ENCODE assay signal across 1 cellular context in the genomic region with DNA sequence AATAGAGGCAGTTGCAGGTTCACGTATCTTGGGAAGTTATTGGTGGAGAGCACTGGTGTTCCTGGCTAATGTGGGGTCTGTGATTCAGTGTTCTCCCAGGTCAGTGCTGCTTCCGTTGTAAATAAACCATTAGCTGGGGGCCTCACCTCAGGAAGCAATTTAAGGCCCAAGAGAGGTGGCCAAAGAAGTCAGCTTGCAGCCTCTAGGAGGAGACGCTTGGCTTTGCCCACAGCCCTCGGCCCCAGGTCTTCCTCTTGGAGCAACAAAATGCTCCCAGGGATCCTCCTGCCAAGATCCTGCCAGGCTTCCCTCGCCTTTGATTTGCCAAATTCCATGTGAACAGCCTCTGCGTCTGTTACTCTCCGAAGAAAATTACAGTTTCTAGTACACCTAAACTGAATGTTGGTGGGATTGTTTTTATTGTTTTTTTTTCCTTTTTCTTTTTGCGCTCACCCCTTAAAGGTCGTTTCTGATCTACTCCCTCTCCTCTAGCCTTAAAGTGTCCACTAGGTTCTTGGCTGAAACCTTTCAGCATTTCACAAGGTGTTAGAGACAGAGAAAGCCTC.
TF ChIP-seq lines count a peak whose summit lies in the region.

No MANE protein-coding gene starts in this region.

TF ChIP-seq in HepG2, 621 proteins besides CTCF, POLR2A, EP300 and RAD21 (continued from another document and continues in another):
- TF ChIP-seq, protein P1, sequence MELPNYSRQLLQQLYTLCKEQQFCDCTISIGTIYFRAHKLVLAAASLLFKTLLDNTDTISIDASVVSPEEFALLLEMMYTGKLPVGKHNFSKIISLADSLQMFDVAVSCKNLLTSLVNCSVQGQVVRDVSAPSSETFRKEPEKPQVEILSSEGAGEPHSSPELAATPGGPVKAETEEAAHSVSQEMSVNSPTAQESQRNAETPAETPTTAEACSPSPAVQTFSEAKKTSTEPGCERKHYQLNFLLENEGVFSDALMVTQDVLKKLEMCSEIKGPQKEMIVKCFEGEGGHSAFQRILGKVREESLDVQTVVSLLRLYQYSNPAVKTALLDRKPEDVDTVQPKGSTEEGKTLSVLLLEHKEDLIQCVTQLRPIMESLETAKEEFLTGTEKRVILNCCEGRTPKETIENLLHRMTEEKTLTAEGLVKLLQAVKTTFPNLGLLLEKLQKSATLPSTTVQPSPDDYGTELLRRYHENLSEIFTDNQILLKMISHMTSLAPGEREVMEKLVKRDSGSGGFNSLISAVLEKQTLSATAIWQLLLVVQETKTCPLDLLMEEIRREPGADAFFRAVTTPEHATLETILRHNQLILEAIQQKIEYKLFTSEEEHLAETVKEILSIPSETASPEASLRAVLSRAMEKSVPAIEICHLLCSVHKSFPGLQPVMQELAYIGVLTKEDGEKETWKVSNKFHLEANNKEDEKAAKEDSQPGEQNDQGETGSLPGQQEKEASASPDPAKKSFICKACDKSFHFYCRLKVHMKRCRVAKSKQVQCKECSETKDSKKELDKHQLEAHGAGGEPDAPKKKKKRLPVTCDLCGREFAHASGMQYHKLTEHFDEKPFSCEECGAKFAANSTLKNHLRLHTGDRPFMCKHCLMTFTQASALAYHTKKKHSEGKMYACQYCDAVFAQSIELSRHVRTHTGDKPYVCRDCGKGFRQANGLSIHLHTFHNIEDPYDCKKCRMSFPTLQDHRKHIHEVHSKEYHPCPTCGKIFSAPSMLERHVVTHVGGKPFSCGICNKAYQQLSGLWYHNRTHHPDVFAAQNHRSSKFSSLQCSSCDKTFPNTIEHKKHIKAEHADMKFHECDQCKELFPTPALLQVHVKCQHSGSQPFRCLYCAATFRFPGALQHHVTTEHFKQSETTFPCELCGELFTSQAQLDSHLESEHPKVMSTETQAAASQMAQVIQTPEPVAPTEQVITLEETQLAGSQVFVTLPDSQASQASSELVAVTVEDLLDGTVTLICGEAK (IDR thresholded peaks at IDR 0.05): no peak
- TF ChIP-seq, protein P1 (CRISPR knock-in tag; IDR thresholded peaks at IDR 0.05): no peak
- TF ChIP-seq, protein P2, sequence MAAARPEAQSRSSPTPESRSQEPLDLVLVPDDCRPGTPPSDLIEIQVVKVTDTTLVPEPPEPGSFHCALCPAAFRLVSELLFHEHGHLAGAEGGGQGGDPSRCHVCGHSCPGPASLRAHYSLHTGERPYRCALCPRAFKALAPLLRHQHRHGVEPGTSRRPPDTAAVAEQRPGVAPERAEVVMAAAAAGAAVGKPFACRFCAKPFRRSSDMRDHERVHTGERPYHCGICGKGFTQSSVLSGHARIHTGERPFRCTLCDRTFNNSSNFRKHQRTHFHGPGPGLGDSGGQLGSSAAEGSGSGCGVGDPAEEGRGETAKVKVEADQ (CRISPR knock-in tag; IDR thresholded peaks at IDR 0.05; ENCODE audit: borderline replicate concordance): no peak
- TF ChIP-seq ZNF30 (CRISPR knock-in tag; IDR thresholded peaks at IDR 0.05) (peak; percentile 73; the same call in 1 of the 2 replicates), ZFP36L2 (CRISPR knock-in tag; IDR thresholded peaks at IDR 0.05) (no peak), SNAI1 (CRISPR knock-in tag; IDR thresholded peaks at IDR 0.05; ENCODE audit: borderline replicate concordance) (no peak), MEF2D (CRISPR knock-in tag; IDR thresholded peaks at IDR 0.05) (no peak), ZBTB20 (CRISPR knock-in tag; IDR thresholded peaks at IDR 0.05; ENCODE audit: borderline replicate concordance, low read depth) (no peak), ZNF24 (IDR thresholded peaks at IDR 0.05) (no peak), BRCA1 (CRISPR knock-in tag; IDR thresholded peaks at IDR 0.05) (no peak), DNMT1 (CRISPR knock-in tag; IDR thresholded peaks at IDR 0.05) (no peak), HDAC1 (CRISPR knock-in tag; IDR thresholded peaks at IDR 0.05) (no peak), MAF1 (CRISPR knock-in tag; IDR thresholded peaks at IDR 0.05; ENCODE audit: borderline replicate concordance) (no peak), TP53 (CRISPR knock-in tag; conservative IDR thresholded peaks at IDR 0.05) (no peak), ZMAT3 (CRISPR knock-in tag; conservative IDR thresholded peaks at IDR 0.05) (no peak), SIX1 (CRISPR knock-in tag; IDR thresholded peaks at IDR 0.05; ENCODE audit: borderline replicate concordance) (no peak), HDAC6 (IDR thresholded peaks at IDR 0.05; ENCODE audit: low read depth, low read length) (no peak), SAFB2 (CRISPR knock-in tag; IDR thresholded peaks at IDR 0.05; ENCODE audit: borderline replicate concordance, low read depth) (no peak), SRSF4 (IDR thresholded peaks at IDR 0.05; ENCODE audit: low read depth, low read length, poor library complexity, severe bottlenecking) (no peak), SMAD1 (CRISPR knock-in tag; IDR thresholded peaks at IDR 0.05; ENCODE audit: borderline replicate concordance, low read depth) (no peak), ZFP82 (CRISPR knock-in tag; IDR thresholded peaks at IDR 0.05; ENCODE audit: borderline replicate concordance) (no peak), NONO (IDR thresholded peaks at IDR 0.05) (no peak), NONO (CRISPR knock-in tag; conservative IDR thresholded peaks at IDR 0.05) (no peak)
- TF ChIP-seq, protein P3, sequence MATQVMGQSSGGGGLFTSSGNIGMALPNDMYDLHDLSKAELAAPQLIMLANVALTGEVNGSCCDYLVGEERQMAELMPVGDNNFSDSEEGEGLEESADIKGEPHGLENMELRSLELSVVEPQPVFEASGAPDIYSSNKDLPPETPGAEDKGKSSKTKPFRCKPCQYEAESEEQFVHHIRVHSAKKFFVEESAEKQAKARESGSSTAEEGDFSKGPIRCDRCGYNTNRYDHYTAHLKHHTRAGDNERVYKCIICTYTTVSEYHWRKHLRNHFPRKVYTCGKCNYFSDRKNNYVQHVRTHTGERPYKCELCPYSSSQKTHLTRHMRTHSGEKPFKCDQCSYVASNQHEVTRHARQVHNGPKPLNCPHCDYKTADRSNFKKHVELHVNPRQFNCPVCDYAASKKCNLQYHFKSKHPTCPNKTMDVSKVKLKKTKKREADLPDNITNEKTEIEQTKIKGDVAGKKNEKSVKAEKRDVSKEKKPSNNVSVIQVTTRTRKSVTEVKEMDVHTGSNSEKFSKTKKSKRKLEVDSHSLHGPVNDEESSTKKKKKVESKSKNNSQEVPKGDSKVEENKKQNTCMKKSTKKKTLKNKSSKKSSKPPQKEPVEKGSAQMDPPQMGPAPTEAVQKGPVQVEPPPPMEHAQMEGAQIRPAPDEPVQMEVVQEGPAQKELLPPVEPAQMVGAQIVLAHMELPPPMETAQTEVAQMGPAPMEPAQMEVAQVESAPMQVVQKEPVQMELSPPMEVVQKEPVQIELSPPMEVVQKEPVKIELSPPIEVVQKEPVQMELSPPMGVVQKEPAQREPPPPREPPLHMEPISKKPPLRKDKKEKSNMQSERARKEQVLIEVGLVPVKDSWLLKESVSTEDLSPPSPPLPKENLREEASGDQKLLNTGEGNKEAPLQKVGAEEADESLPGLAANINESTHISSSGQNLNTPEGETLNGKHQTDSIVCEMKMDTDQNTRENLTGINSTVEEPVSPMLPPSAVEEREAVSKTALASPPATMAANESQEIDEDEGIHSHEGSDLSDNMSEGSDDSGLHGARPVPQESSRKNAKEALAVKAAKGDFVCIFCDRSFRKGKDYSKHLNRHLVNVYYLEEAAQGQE (IDR thresholded peaks at IDR 0.05; ENCODE audit: borderline replicate concordance in 1 of 2, low read depth in 1 of 2, low read length in 2 of 2): no peak
- TF ChIP-seq, protein P4, sequence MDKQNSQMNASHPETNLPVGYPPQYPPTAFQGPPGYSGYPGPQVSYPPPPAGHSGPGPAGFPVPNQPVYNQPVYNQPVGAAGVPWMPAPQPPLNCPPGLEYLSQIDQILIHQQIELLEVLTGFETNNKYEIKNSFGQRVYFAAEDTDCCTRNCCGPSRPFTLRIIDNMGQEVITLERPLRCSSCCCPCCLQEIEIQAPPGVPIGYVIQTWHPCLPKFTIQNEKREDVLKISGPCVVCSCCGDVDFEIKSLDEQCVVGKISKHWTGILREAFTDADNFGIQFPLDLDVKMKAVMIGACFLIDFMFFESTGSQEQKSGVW (CRISPR knock-in tag; IDR thresholded peaks at IDR 0.05; ENCODE audit: borderline replicate concordance): no peak
- TF ChIP-seq, protein P5, sequence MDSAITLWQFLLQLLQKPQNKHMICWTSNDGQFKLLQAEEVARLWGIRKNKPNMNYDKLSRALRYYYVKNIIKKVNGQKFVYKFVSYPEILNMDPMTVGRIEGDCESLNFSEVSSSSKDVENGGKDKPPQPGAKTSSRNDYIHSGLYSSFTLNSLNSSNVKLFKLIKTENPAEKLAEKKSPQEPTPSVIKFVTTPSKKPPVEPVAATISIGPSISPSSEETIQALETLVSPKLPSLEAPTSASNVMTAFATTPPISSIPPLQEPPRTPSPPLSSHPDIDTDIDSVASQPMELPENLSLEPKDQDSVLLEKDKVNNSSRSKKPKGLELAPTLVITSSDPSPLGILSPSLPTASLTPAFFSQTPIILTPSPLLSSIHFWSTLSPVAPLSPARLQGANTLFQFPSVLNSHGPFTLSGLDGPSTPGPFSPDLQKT (CRISPR knock-in tag; IDR thresholded peaks at IDR 0.05; ENCODE audit: borderline replicate concordance): no peak
- TF ChIP-seq, protein P6, sequence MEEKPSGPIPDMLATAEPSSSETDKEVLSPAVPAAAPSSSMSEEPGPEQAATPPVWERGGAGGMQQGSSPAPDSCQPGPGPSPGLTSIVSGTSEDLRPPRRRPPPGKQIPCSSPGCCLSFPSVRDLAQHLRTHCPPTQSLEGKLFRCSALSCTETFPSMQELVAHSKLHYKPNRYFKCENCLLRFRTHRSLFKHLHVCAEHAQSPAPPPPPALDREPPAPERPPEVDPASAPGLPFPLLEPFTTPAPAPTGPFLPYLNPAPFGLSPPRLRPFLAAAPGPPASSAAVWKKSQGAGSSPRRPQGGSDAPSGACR (CRISPR knock-in tag; IDR thresholded peaks at IDR 0.05): 0 out of 2 replicates have a peak, but pooled peaks have one; percentile 33
- TF ChIP-seq, protein P7, sequence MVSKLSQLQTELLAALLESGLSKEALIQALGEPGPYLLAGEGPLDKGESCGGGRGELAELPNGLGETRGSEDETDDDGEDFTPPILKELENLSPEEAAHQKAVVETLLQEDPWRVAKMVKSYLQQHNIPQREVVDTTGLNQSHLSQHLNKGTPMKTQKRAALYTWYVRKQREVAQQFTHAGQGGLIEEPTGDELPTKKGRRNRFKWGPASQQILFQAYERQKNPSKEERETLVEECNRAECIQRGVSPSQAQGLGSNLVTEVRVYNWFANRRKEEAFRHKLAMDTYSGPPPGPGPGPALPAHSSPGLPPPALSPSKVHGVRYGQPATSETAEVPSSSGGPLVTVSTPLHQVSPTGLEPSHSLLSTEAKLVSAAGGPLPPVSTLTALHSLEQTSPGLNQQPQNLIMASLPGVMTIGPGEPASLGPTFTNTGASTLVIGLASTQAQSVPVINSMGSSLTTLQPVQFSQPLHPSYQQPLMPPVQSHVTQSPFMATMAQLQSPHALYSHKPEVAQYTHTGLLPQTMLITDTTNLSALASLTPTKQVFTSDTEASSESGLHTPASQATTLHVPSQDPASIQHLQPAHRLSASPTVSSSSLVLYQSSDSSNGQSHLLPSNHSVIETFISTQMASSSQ (IDR thresholded peaks at IDR 0.05; ENCODE audit: low read depth): no peak
- TF ChIP-seq, protein P7 (CRISPR knock-in tag; IDR thresholded peaks at IDR 0.05; ENCODE audit: borderline replicate concordance): no peak
- TF ChIP-seq, protein P8, sequence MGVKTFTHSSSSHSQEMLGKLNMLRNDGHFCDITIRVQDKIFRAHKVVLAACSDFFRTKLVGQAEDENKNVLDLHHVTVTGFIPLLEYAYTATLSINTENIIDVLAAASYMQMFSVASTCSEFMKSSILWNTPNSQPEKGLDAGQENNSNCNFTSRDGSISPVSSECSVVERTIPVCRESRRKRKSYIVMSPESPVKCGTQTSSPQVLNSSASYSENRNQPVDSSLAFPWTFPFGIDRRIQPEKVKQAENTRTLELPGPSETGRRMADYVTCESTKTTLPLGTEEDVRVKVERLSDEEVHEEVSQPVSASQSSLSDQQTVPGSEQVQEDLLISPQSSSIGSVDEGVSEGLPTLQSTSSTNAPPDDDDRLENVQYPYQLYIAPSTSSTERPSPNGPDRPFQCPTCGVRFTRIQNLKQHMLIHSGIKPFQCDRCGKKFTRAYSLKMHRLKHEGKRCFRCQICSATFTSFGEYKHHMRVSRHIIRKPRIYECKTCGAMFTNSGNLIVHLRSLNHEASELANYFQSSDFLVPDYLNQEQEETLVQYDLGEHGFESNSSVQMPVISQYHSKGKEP (CRISPR knock-in tag; IDR thresholded peaks at IDR 0.05): no peak
